Comparison of ENCODE assay signal across 14 cellular contexts in genomic region chr1:197948926-197949899, GRCh38. TPM values are rescaled to one million over a fixed set of nuclear protein-coding genes. Genes with fewer than 3 reads are reported as not detected.
DNase-seq lines count a peak whose midpoint lies in the region; ATAC-seq lines count a peak whose summit lies in the region.
"Had no signal": no experiment of that assay in that cellular context is flagged by ENCODE, and none has a peak within 500 bp of the region (broad histone marks: within the 10 kb centered on the region; RNA-seq: fewer than 3 reads in every experiment).

No MANE protein-coding gene starts in this region.

- H3K27me3 ChIP-seq in Karpas-422 (ENCODE audit: low read length) = 0 out of 2 replicates have a peak, but pooled peaks cover 2% of the 10 kb centered on the region

- in situ Hi-C loops in ACHN (cut with HindIII; ENCODE audit: low pct_ligation_motif_present, low pct_unique_long_range_greater_than_20kb, low sequenced_read_pairs) = no loop called here

- H3K9me3 ChIP-seq in Karpas-422 (ENCODE audit: low read length) = no peaks in the 10 kb centered on the region
- H3K9me3 ChIP-seq: psoas muscle had no signal

- no peaks in the 10 kb centered on the region for H3K36me3 ChIP-seq in Karpas-422 (ENCODE audit: insufficient read depth, low read length)

- H3K9me2 ChIP-seq in Karpas-422 (replicated peaks; ENCODE audit: insufficient read depth, low read length) = no peaks in the 10 kb centered on the region

- H3K27ac ChIP-seq in Karpas-422 (ENCODE audit: low read length) = no peak overlapping the region
- H3K27ac ChIP-seq: C4-2B, psoas muscle had no signal

- DNase-seq in Karpas-422 (peak; percentile 36), NCI-H526 (lab: John Stamatoyannopoulos, UW) (no peak), ACHN (no peak)
- DNase-seq in activated CD4-positive, alpha-beta T cell treated with anti-CD3 and anti-CD28 coated beads, Interleukin-2, amount 50 U/mL, for 48 hours = peak; percentile 19 to 34
- peak; percentile 24 for DNase-seq in activated naive CD8-positive, alpha-beta T cell treated with anti-CD3 and anti-CD28 coated beads, Interleukin-2, amount 50 U/mL, for 16 hours (ENCODE audit: low read depth, low spot score)
- DNase-seq in stimulated activated CD8-positive, alpha-beta memory T cell treated with anti-CD3 and anti-CD28 coated beads, Interleukin-2, amount 100 ng/mL, for 48 hours (ENCODE audit: low read depth in 2 of 2) = peak; percentile 8 to 32
- DNase-seq: cerebellar nuclear complex, NCI-H2029 treated with DMSO at 0.1 percent for 48 hours, psoas muscle, substantia nigra had no signal

- no peak overlapping the region for H3K9ac ChIP-seq in Karpas-422 (ENCODE audit: low read length)

- no peaks in the 10 kb centered on the region for H3K4me1 ChIP-seq in Karpas-422 (ENCODE audit: low read length)
- H3K4me1 ChIP-seq: psoas muscle had no signal

- H2AFZ ChIP-seq in Karpas-422 (ENCODE audit: low read length) = no peak overlapping the region

- H3K79me2 ChIP-seq in Karpas-422 (ENCODE audit: low read length) = no peaks in the 10 kb centered on the region

- no peak for ATAC-seq in HG02981 (IDR thresholded peaks at IDR 0.05; ENCODE audit: unreplicated experiment)
- ATAC-seq: psoas muscle, Right ventricle myocardium inferior had no signal

- no peaks in the 10 kb centered on the region for H4K20me1 ChIP-seq in Karpas-422 (ENCODE audit: insufficient read depth, low read depth, low read length)

- H3K4me2 ChIP-seq in Karpas-422 (ENCODE audit: low read depth, low read length, poor library complexity, severe bottlenecking) = no peak overlapping the region

- H3K4me3 ChIP-seq in Karpas-422 (ENCODE audit: low read length) = no peak overlapping the region
- H3K4me3 ChIP-seq: psoas muscle had no signal

RNA-seq across cellular contexts. Expression of gene LHX9, which starts 32.0 kb away (rescaled TPM):
- total RNA-seq in Karpas-422 (2014; rRNA removed; shearing (Covaris generic); ENCODE audit: low replicate concordance) = not detected in 2 replicates
- total RNA-seq: LHCN-M2 had no signal

RNA-seq across cellular contexts. Expression of gene C1orf53, which starts 46.8 kb away (rescaled TPM):
- total RNA-seq in Karpas-422 (2014; rRNA removed; shearing (Covaris generic); ENCODE audit: low replicate concordance) = 4.4 and 7.8 TPM in 2 replicates

Comparison
In these comparisons a context has a peak if more than half of its experiments do, and no peak if none do; other contexts are left out.
1. DNase-seq: peak in Karpas-422 (single experiment), activated CD4-positive, alpha-beta T cell treated with anti-CD3 and anti-CD28 coated beads, Interleukin-2, amount 50 U/mL, for 48 hours (2 of 2), activated naive CD8-positive, alpha-beta T cell treated with anti-CD3 and anti-CD28 coated beads, Interleukin-2, amount 50 U/mL, for 16 hours (single experiment) and stimulated activated CD8-positive, alpha-beta memory T cell treated with anti-CD3 and anti-CD28 coated beads, Interleukin-2, amount 100 ng/mL, for 48 hours (2 of 2); none in NCI-H526 (0 of 2) and ACHN (single experiment).